14 cellular contexts compared by ENCODE assay signal in genomic region chr16:732936-733335, GRCh38. TPM values are rescaled to one million over a fixed set of nuclear protein-coding genes. Genes with fewer than 3 reads are reported as not detected.
A peak's percentile ranks its signal among the peaks of the same experiment; 100 is the strongest.
DNase-seq lines count a peak whose midpoint lies in the region; ATAC-seq and TF ChIP-seq lines count a peak whose summit lies in the region.
"Had no signal": no experiment of that assay in that cellular context is flagged by ENCODE, and none has a peak within 500 bp of the region (broad histone marks: within the 10 kb centered on the region; RNA-seq: fewer than 3 reads in every experiment).

No MANE protein-coding gene starts in this region.

- no peaks in the 10 kb centered on the region for H3K9me3 Mint-ChIP-seq in mesothelial cell of epicardium
- H3K9me3 Mint-ChIP-seq in CD4-positive, alpha-beta memory T cell: no peaks in the 10 kb centered on the region
- H3K9me3 Mint-ChIP-seq: activated naive CD8-positive, alpha-beta T cell treated with anti-CD3 and anti-CD28 coated beads for 36 hours; CD4-positive, CD25-positive, alpha-beta regulatory T cell; natural killer cell treated with Interleukin-12 subunit alpha and Interleukin-12 subunit beta and Interleukin-15 and Interleukin-18, amount 100 ng/mL, for 72 hours had no signal

- H3K4me1 Mint-ChIP-seq in mesothelial cell of epicardium: no peaks in the 10 kb centered on the region
- peaks cover 0 to 4% (median 0%) of the 10 kb centered on the region in 4 donors for H3K4me1 Mint-ChIP-seq in CD4-positive, alpha-beta memory T cell

- TF ChIP-seq CTCF in GM06990 (IDR thresholded peaks at IDR 0.05; ENCODE audit: insufficient read depth, low read length, poor library complexity, severe bottlenecking) (no peak), foreskin keratinocyte (conservative IDR thresholded peaks at IDR 0.05) (peak; percentile 51), mesothelial cell of epicardium (IDR thresholded peaks at IDR 0.05; ENCODE audit: unreplicated experiment) (no peak), heart right ventricle (IDR thresholded peaks at IDR 0.05) (no peak)

- POLR2A ChIA-PET in CD4-positive, alpha-beta memory T cell (lab: Charles Lee; ENCODE audit: partially characterized antibody): interaction anchor here (5.8 kb wide), 1 partner anchor 12 kb away, joined by 32 read pairs; the partner anchor contains the start of gene ANTKMT

- H3K36me3 Mint-ChIP-seq in mesothelial cell of epicardium: peaks cover 9% of the 10 kb centered on the region
- H3K36me3 Mint-ChIP-seq in CD4-positive, alpha-beta memory T cell: peaks cover 3 to 19% of the 10 kb centered on the region in 2 donors
- H3K36me3 Mint-ChIP-seq: natural killer cell treated with Interleukin-12 subunit alpha and Interleukin-12 subunit beta and Interleukin-15 and Interleukin-18, amount 100 ng/mL, for 72 hours had no signal

- H3K27me3 ChIP-seq in GM06990 (replicated peaks; ENCODE audit: control insufficient read depth, insufficient read depth, low read length) (no peaks in the 10 kb centered on the region), foreskin keratinocyte (no peaks in the 10 kb centered on the region), heart right ventricle (peaks cover 0 to 7% (median 3%) of the 10 kb centered on the region in 7 donors)
- H3K27me3 ChIP-seq in CD4-positive, alpha-beta memory T cell (ENCODE audit: insufficient read depth, low read length): no peaks in the 10 kb centered on the region

- peaks cover 26% of the 10 kb centered on the region for H3K36me3 ChIP-seq in GM06990 (ENCODE audit: control insufficient read depth, insufficient read depth, low read length)
- peaks cover 0 to 81% (median 34%) of the 10 kb centered on the region in 9 donors for H3K36me3 ChIP-seq in heart right ventricle
- peaks cover 38% of the 10 kb centered on the region for H3K36me3 ChIP-seq in CD4-positive, alpha-beta memory T cell (ENCODE audit: insufficient read depth, low read length)

- no peak overlapping the region for H3K27ac Mint-ChIP-seq in mesothelial cell of epicardium
- no peak overlapping the region for H3K27ac Mint-ChIP-seq in CD4-positive, alpha-beta memory T cell
- H3K27ac Mint-ChIP-seq: activated naive CD8-positive, alpha-beta T cell treated with anti-CD3 and anti-CD28 coated beads for 36 hours; natural killer cell treated with Interleukin-12 subunit alpha and Interleukin-12 subunit beta and Interleukin-15 and Interleukin-18, amount 100 ng/mL, for 72 hours had no signal

- CTCF ChIA-PET in CD4-positive, alpha-beta memory T cell (lab: Charles Lee; ENCODE audit: partially characterized antibody): interaction anchor here (0.7 to 2.4 kb wide), 6 partner anchors 11 to 65 kb away, joined by 3 to 14 read pairs (median 4); partner anchors contain the start of genes ANTKMT and RHOT2

- DNase-seq in 8988T (peak; percentile 41), GM06990 (ENCODE audit: extremely low read depth, insufficient read length) (peak; percentile 15), NCI-H226 (peak; percentile 18), foreskin keratinocyte (no peak), NCI-H2171 treated with DMSO at 0.1 percent for 48 hours (lab: John Stamatoyannopoulos, UW) (no peak), mesothelial cell of epicardium (ENCODE audit: low spot score in 2 of 2, unreplicated experiment in 2 of 2) (no peak), heart right ventricle (no peak)
- DNase-seq in CD4-positive, alpha-beta memory T cell: no peak
- DNase-seq: activated naive CD8-positive, alpha-beta T cell treated with anti-CD3 and anti-CD28 coated beads for 36 hours; CD4-positive, CD25-positive, alpha-beta regulatory T cell; kidney glomerular epithelial cell; NCI-H1417 treated with DMSO at 0.1 percent for 48 hours; small intestine had no signal

- peaks cover under 1% of the 10 kb centered on the region for H3K4me1 ChIP-seq in foreskin keratinocyte
- H3K4me1 ChIP-seq in heart right ventricle: peaks cover 5 to 12% (median 10%) of the 10 kb centered on the region in 9 donors
- no peaks in the 10 kb centered on the region for H3K4me1 ChIP-seq in CD4-positive, alpha-beta memory T cell (ENCODE audit: insufficient read depth, low read length)

- H3K9me3 ChIP-seq in heart right ventricle: no peaks in the 10 kb centered on the region
- no peaks in the 10 kb centered on the region for H3K9me3 ChIP-seq in CD4-positive, alpha-beta memory T cell (ENCODE audit: control insufficient read depth in 1 of 2, low read length in 2 of 2)

- intact Hi-C loops in heart right ventricle (cut with DNase I): no loop called here
- intact Hi-C loops in CD4-positive, alpha-beta memory T cell (cut with micrococcal nuclease): no loop called here

- 91 to 92% methylated on average over 13 of the region's 13 CpGs for WGBS in heart right ventricle, 2 donors

- H3K27ac ChIP-seq in foreskin keratinocyte (no peak overlapping the region), heart right ventricle (no peak overlapping the region)
- no peak overlapping the region for H3K27ac ChIP-seq in CD4-positive, alpha-beta memory T cell (ENCODE audit: low read depth, low read length)

- H3K27me3 Mint-ChIP-seq in mesothelial cell of epicardium (ENCODE audit: low read depth): peaks cover 1% of the 10 kb centered on the region
- no peaks in the 10 kb centered on the region for H3K27me3 Mint-ChIP-seq in CD4-positive, alpha-beta memory T cell
- H3K27me3 Mint-ChIP-seq: activated naive CD8-positive, alpha-beta T cell treated with anti-CD3 and anti-CD28 coated beads for 36 hours; CD4-positive, CD25-positive, alpha-beta regulatory T cell; natural killer cell treated with Interleukin-12 subunit alpha and Interleukin-12 subunit beta and Interleukin-15 and Interleukin-18, amount 100 ng/mL, for 72 hours had no signal

- H3K4me3 ChIP-seq in GM06990 (replicated peaks; ENCODE audit: low read depth, low read length) (no peak overlapping the region), heart right ventricle (no peak overlapping the region)
- no peak overlapping the region for H3K4me3 ChIP-seq in CD4-positive, alpha-beta memory T cell (ENCODE audit: low read length in 2 of 2)

- H3K4me3 Mint-ChIP-seq in mesothelial cell of epicardium: no peak overlapping the region
- no peak overlapping the region for H3K4me3 Mint-ChIP-seq in CD4-positive, alpha-beta memory T cell
- H3K4me3 Mint-ChIP-seq: activated naive CD8-positive, alpha-beta T cell treated with anti-CD3 and anti-CD28 coated beads for 36 hours; CD4-positive, CD25-positive, alpha-beta regulatory T cell; natural killer cell treated with Interleukin-12 subunit alpha and Interleukin-12 subunit beta and Interleukin-15 and Interleukin-18, amount 100 ng/mL, for 72 hours had no signal

- ATAC-seq in foreskin keratinocyte (no peak), heart right ventricle (no peak)

RNA-seq across cellular contexts. Expression of gene HAGHL, which starts 6.0 kb away (rescaled TPM):
- total RNA-seq in foreskin keratinocyte: 17.8 and 18.4 TPM in 2 replicates
- polyA plus RNA-seq in foreskin keratinocyte: 20.6 and 21.2 TPM in 2 replicates
- 6.4 to 8.6 TPM (median 7.4 TPM) in 3 replicates for total RNA-seq in mesothelial cell of epicardium
- 10 to 100 TPM in 7 of 10 donors, 1 to 10 TPM in 3; 5.1 to 23.3 (median 10.6) TPM for total RNA-seq in heart right ventricle
- polyA plus RNA-seq in heart right ventricle: 10 to 100 TPM; 17.9 to 80.0 TPM
- total RNA-seq in CD4-positive, alpha-beta memory T cell: 10 to 100 TPM; 17.2 to 24.4 TPM
- 1 to 10 TPM; 2.2 to 4.0 TPM for polyA plus RNA-seq in CD4-positive, alpha-beta memory T cell

RNA-seq across cellular contexts. Expression of gene CCDC78, which starts 6.7 kb away (rescaled TPM):
- total RNA-seq in foreskin keratinocyte: 2.7 and 2.9 TPM in 2 replicates
- polyA plus RNA-seq in foreskin keratinocyte: 3.3 and 4.0 TPM in 2 replicates
- total RNA-seq in mesothelial cell of epicardium: 2.5 to 3.2 TPM (median 2.7 TPM) in 3 replicates
- total RNA-seq in heart right ventricle: 1 to 10 TPM in 1 of 10 donors, under 1 TPM in 8, not detected in 1; 0.21 to 1.0 (median 0.30) TPM
- polyA plus RNA-seq in heart right ventricle: 1 to 10 TPM in 1 of 2 donors, under 1 TPM in 1; 0.77 to 1.7 TPM
- total RNA-seq in CD4-positive, alpha-beta memory T cell: 1 to 10 TPM; 4.5 to 5.1 TPM
- polyA plus RNA-seq in CD4-positive, alpha-beta memory T cell: not detected

RNA-seq across cellular contexts. Expression of gene CIAO3, which starts 7.9 kb away (rescaled TPM):
- total RNA-seq in foreskin keratinocyte (34.2 and 34.3 TPM in 2 replicates), mesothelial cell of epicardium (39.9 to 46.0 TPM (median 45.1 TPM) in 3 replicates), heart right ventricle (10 to 100 TPM; 18.7 to 33.0 (median 24.1) TPM)
- polyA plus RNA-seq in foreskin keratinocyte (34.7 and 34.8 TPM in 2 replicates), heart right ventricle (10 to 100 TPM; 29.1 to 62.9 TPM)
- total RNA-seq in CD4-positive, alpha-beta memory T cell: 10 to 100 TPM; 58.2 TPM
- polyA plus RNA-seq in CD4-positive, alpha-beta memory T cell: 10 to 100 TPM; 10.8 to 26.1 TPM

RNA-seq across cellular contexts. Expression of gene ANTKMT, which starts 12.0 kb away (rescaled TPM):
- total RNA-seq in foreskin keratinocyte (43.6 and 47.9 TPM in 2 replicates), mesothelial cell of epicardium (26.2 to 33.8 TPM (median 27.5 TPM) in 3 replicates), heart right ventricle (10 to 100 TPM; 23.3 to 40.3 (median 31.0) TPM)
- polyA plus RNA-seq in foreskin keratinocyte (42.0 and 47.0 TPM in 2 replicates), heart right ventricle (10 to 100 TPM; 37.3 to 91.1 TPM)
- total RNA-seq in CD4-positive, alpha-beta memory T cell: 10 to 100 TPM; 21.5 to 23.5 TPM
- polyA plus RNA-seq in CD4-positive, alpha-beta memory T cell: 10 to 100 TPM; 14.5 to 36.4 TPM

RNA-seq across cellular contexts. Expression of gene METRN, which starts 18.0 kb away (rescaled TPM):
- 65.7 and 70.0 TPM in 2 replicates for total RNA-seq in foreskin keratinocyte
- 114 and 131 TPM in 2 replicates for polyA plus RNA-seq in foreskin keratinocyte
- 12.8 to 15.3 TPM (median 15.1 TPM) in 3 replicates for total RNA-seq in mesothelial cell of epicardium
- total RNA-seq in heart right ventricle: 10 to 100 TPM; 51.4 to 77.2 (median 60.5) TPM
- 100 to 1,000 TPM in 1 of 2 donors, 10 to 100 TPM in 1; 54.0 to 103 TPM for polyA plus RNA-seq in heart right ventricle
- total RNA-seq in CD4-positive, alpha-beta memory T cell: 1 to 10 TPM; 6.9 to 7.7 TPM
- polyA plus RNA-seq in CD4-positive, alpha-beta memory T cell: 10 to 100 TPM in 1 of 2 donors, 1 to 10 TPM in 1; 8.3 to 18.8 TPM

Comparison
In these comparisons a context has a peak if more than half of its experiments do, and no peak if none do; other contexts are left out.
1. DNase-seq: peak in 8988T (single experiment), GM06990 (single experiment) and NCI-H226 (single experiment); none in foreskin keratinocyte (0 of 2), NCI-H2171 treated with DMSO at 0.1 percent for 48 hours (single experiment), mesothelial cell of epicardium (0 of 2), heart right ventricle (0 of 2) and CD4-positive, alpha-beta memory T cell (0 of 5).